Comparison of ENCODE assay signal across 9 cellular contexts in genomic region chr21:45887121-45887611, GRCh38.
DNase-seq lines count a peak whose midpoint lies in the region; ATAC-seq and TF ChIP-seq lines count a peak whose summit lies in the region.
"Had no signal": no experiment of that assay in that cellular context is flagged by ENCODE, and none has a peak within 500 bp of the region (broad histone marks: within the 10 kb centered on the region; RNA-seq: fewer than 3 reads in every experiment).

No MANE protein-coding gene starts in this region.

- H3K27me3 ChIP-seq in RWPE2 (ENCODE audit: insufficient read depth, poor library complexity, severe bottlenecking) (no peaks in the 10 kb centered on the region), H7 (ENCODE audit: control insufficient read depth, insufficient read depth, low read length) (no peaks in the 10 kb centered on the region), upper lobe of right lung (no peaks in the 10 kb centered on the region)

- H3K4me3 ChIP-seq in RWPE2 (ENCODE audit: severe bottlenecking) (no peak overlapping the region), H7 (ENCODE audit: insufficient read depth, low read depth, low read length) (no peak overlapping the region), upper lobe of right lung (no peak overlapping the region)

- in situ Hi-C loops in G401 (cut with HindIII; ENCODE audit: low sequenced_read_pairs), result loop anchor here (10.0 kb wide), 1 partner anchor 272 kb away; no protein-coding TSS in a partner anchor

- ATAC-seq in RWPE2 (ENCODE audit: low read depth) (no peak), esophagus mucosa (peak; percentile 25), upper lobe of right lung (no peak)

- DNase-seq in G401 (ENCODE audit: low spot score), result peak; percentile 70
- DNase-seq in RWPE2 (ENCODE audit: low spot score), result peak; percentile 23
- peak in 42 of 56 donors; percentile 6 to 72 (median 42) for DNase-seq in nucleus accumbens (lab: John Stamatoyannopoulos, UW)
- no peak for DNase-seq in NCI-H446 treated with DMSO at 0.1 percent for 48 hours (lab: John Stamatoyannopoulos, UW)
- no peak for DNase-seq in H7
- no peak for DNase-seq in NCI-H526 treated with DMSO at 0.1 percent for 48 hours (lab: John Stamatoyannopoulos, UW)
- DNase-seq in upper lobe of right lung, result no peak
- DNase-seq: cerebellar nuclear complex had no signal

- peaks cover 7% of the 10 kb centered on the region for H3K4me1 ChIP-seq in RWPE2 (ENCODE audit: insufficient read depth, poor library complexity, severe bottlenecking)
- H3K4me1 ChIP-seq in upper lobe of right lung, result no peaks in the 10 kb centered on the region

- intact Hi-C loops in upper lobe of right lung (cut with DNase I), result no loop called here

- no peaks in the 10 kb centered on the region for H3K36me3 ChIP-seq in RWPE2 (ENCODE audit: low read depth)
- no peaks in the 10 kb centered on the region for H3K36me3 ChIP-seq in H7 (replicated peaks; ENCODE audit: control insufficient read depth, insufficient read depth, low read length)
- no peaks in the 10 kb centered on the region for H3K36me3 ChIP-seq in upper lobe of right lung

- TF ChIP-seq CTCF in RWPE2 (IDR thresholded peaks at IDR 0.05; ENCODE audit: poor library complexity, severe bottlenecking) (no peak), upper lobe of right lung (IDR thresholded peaks at IDR 0.05) (no peak)

- no peaks in the 10 kb centered on the region for H3K9me3 ChIP-seq in RWPE2 (ENCODE audit: severe bottlenecking)
- H3K9me3 ChIP-seq in upper lobe of right lung, result no peaks in the 10 kb centered on the region

- H3K27ac ChIP-seq in RWPE2 (ENCODE audit: poor library complexity, severe bottlenecking) (no peak overlapping the region), upper lobe of right lung (no peak overlapping the region)

Comparison
In these comparisons a context has a peak if more than half of its experiments do, and no peak if none do; other contexts are left out.
1. DNase-seq: peak in G401 (single experiment), RWPE2 (single experiment) and nucleus accumbens (42 of 56); none in NCI-H446 treated with DMSO at 0.1 percent for 48 hours (single experiment), H7 (single experiment), NCI-H526 treated with DMSO at 0.1 percent for 48 hours (single experiment) and upper lobe of right lung (single experiment).